8 cellular contexts compared by ENCODE assay signal in the genomic region with DNA sequence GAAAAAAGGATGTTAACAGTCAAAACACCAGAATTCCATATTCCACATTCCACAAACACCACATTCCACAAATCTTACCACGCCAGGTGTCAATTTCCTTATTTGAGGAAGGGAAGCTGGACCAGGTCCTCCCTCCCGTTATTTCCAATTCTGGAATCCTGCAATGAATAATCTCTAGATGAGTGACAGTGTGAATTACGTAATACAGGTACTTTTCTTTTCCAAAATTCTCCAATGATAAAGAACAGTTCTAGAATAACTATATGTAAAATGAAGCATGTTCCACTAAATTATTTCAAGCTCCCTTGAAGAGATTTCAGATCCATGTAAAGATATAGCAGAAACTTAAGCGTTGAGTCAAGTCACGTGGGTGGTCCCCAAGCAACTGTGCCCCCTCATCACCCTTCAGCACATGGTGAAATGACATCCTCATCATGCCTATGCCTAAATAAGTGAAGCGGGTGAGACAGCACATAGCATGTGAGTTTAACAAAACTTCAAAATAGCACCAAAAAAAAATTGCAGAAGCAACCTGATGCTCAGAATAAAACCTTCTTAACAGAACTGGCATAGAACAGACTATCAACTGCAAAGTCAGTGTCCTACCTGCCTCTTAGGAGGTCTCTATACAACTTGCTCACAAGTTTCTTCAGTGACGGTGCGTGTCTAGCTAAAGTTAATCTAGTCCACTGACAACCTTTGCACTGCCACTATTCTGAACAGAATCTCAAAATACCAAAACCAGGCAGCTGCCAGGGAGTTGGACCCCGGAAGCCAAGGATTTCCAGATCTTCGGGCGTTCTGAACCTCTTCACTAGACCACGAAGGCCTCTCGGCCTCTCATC. TPM values are rescaled to one million over a fixed set of nuclear protein-coding genes. Genes with fewer than 3 reads are reported as not detected.
DNase-seq lines count a peak whose midpoint lies in the region; ATAC-seq, FAIRE-seq and TF ChIP-seq lines count a peak whose summit lies in the region.

No MANE protein-coding gene starts in this region.

- peaks cover 0 to 2% of the 10 kb centered on the region in 2 donors for H3K27me3 Mint-ChIP-seq in CD8-positive, alpha-beta memory T cell

- H3K27ac Mint-ChIP-seq in CD8-positive, alpha-beta memory T cell = peak overlapping the region; percentile 79 to 97 (median 91)

- H3K4me1 ChIP-seq in CD8-positive, alpha-beta memory T cell (ENCODE audit: insufficient read depth, low read length) = peaks cover 24% of the 10 kb centered on the region
- H3K4me1 ChIP-seq in MM.1S (ENCODE audit: low read length) = peaks cover 11% of the 10 kb centered on the region
- peaks cover 11% of the 10 kb centered on the region for H3K4me1 ChIP-seq in body of pancreas
- peaks cover 15% of the 10 kb centered on the region for H3K4me1 ChIP-seq in stomach smooth muscle (ENCODE audit: control insufficient read depth, insufficient read depth, low read length)

- H3K36me3 ChIP-seq in CD8-positive, alpha-beta memory T cell (ENCODE audit: insufficient read depth, low read length) = peaks cover 17% of the 10 kb centered on the region
- H3K36me3 ChIP-seq in MM.1S (replicated peaks; ENCODE audit: insufficient read depth, low read length) (peaks cover 5% of the 10 kb centered on the region), body of pancreas (replicated peaks in 1 of 2; ENCODE audit: insufficient read depth in 1 of 2, low read depth in 2 of 2) (peaks cover 0 to 8% of the 10 kb centered on the region in 2 donors), stomach smooth muscle (ENCODE audit: control insufficient read depth in 2 of 2, insufficient read depth in 2 of 2, low read length in 2 of 2) (peaks cover 10 to 21% of the 10 kb centered on the region in 2 donors)

- H4K20me1 ChIP-seq in MM.1S (ENCODE audit: insufficient read depth, low read length) = no peaks in the 10 kb centered on the region

- H3K4me3 Mint-ChIP-seq in CD8-positive, alpha-beta memory T cell = peak overlapping the region; percentile 90 to 96 (median 93)

- H3K27me3 ChIP-seq in CD8-positive, alpha-beta memory T cell (ENCODE audit: insufficient read depth, low read length, poor library complexity, severe bottlenecking) = no peaks in the 10 kb centered on the region
- no peaks in the 10 kb centered on the region for H3K27me3 ChIP-seq in MM.1S (replicated peaks; ENCODE audit: insufficient read depth, low read length)
- H3K27me3 ChIP-seq in body of pancreas = no peaks in the 10 kb centered on the region
- no peaks in the 10 kb centered on the region for H3K27me3 ChIP-seq in stomach smooth muscle (ENCODE audit: control insufficient read depth in 1 of 2, insufficient read depth in 2 of 2, low read length in 2 of 2)

- H3K4me2 ChIP-seq in MM.1S (ENCODE audit: low read depth, low read length) = peak overlapping the region; percentile 69

- peaks cover 40 to 57% (median 52%) of the 10 kb centered on the region in 3 donors for H3K4me1 Mint-ChIP-seq in CD8-positive, alpha-beta memory T cell

- WGBS in body of pancreas, 2 donors = 14 to 16% methylated on average over 13 of the region's 13 CpGs

- no peaks in the 10 kb centered on the region for H3K9me3 ChIP-seq in CD8-positive, alpha-beta memory T cell (ENCODE audit: low read length)
- H3K9me3 ChIP-seq in MM.1S (replicated peaks; ENCODE audit: insufficient read depth, low read length) (no peaks in the 10 kb centered on the region), body of pancreas (no peaks in the 10 kb centered on the region), stomach smooth muscle (ENCODE audit: control insufficient read depth in 2 of 2, low read length in 2 of 2) (no peaks in the 10 kb centered on the region)

- H3K36me3 Mint-ChIP-seq in CD8-positive, alpha-beta memory T cell = peaks cover 4 to 41% (median 8%) of the 10 kb centered on the region in 3 donors

- no peak for TF ChIP-seq POLR2A in body of pancreas (IDR thresholded peaks at IDR 0.05)

- no peaks in the 10 kb centered on the region for H3K9me3 Mint-ChIP-seq in CD8-positive, alpha-beta memory T cell

- H2AFZ ChIP-seq in MM.1S (ENCODE audit: low read length) = peak overlapping the region; percentile 92

- POLR2A ChIA-PET in CD8-positive, alpha-beta memory T cell (lab: Charles Lee) = interaction anchor here (0.6 to 1.0 kb wide), 4 partner anchors 40 to 226 kb away, joined by 3 read pairs; no protein-coding TSS in a partner anchor

- H3K9ac ChIP-seq in MM.1S (ENCODE audit: low read length) = peak overlapping the region; percentile 71
- peak overlapping the region; percentile 83 to 88 for H3K9ac ChIP-seq in stomach smooth muscle (ENCODE audit: low read length in 2 of 2)

- TF ChIP-seq CTCF in MM.1S (IDR thresholded peaks at IDR 0.05; ENCODE audit: low read length) = no peak
- no peak for TF ChIP-seq CTCF in body of pancreas (IDR thresholded peaks at IDR 0.05)

- H3K9me2 ChIP-seq in MM.1S (replicated peaks; ENCODE audit: insufficient read depth, low read length) = no peaks in the 10 kb centered on the region

- intact Hi-C loops in body of pancreas (cut with DNase I) = no loop called here

- H3K27ac ChIP-seq in CD8-positive, alpha-beta memory T cell (ENCODE audit: low read depth, low read length) = peak overlapping the region; percentile 65
- H3K27ac ChIP-seq in MM.1S (ENCODE audit: low read length) (no peak overlapping the region), body of pancreas (peak overlapping the region; percentile 75 to 78 (median 76)), stomach smooth muscle (ENCODE audit: low read length) (peak overlapping the region; percentile 18)

- H3K4me3 ChIP-seq in CD8-positive, alpha-beta memory T cell (ENCODE audit: low read length) = peak overlapping the region; percentile 91
- H3K4me3 ChIP-seq in MM.1S (ENCODE audit: low read length) (peak overlapping the region; percentile 96), body of pancreas (peak overlapping the region; percentile 79 to 88), stomach smooth muscle (ENCODE audit: low read length in 2 of 2) (peak overlapping the region; percentile 81 to 93)

- DNase-seq in CD8-positive, alpha-beta memory T cell = peak in 1 of 5 donors; percentile 10
- DNase-seq in MM.1S (peak; percentile 27), body of pancreas (no peak), kidney glomerular epithelial cell (lab: John Stamatoyannopoulos, UW) (peak; percentile 25), foreskin melanocyte (no peak), RCC 7860 (ENCODE audit: low spot score) (no peak)

- H3K79me2 ChIP-seq in MM.1S (ENCODE audit: low read length) = peaks cover 22% of the 10 kb centered on the region

- no peak for FAIRE-seq in RCC 7860 (lab: Jason Lieb, UNC)

- peak; percentile 29 for ATAC-seq in GM21447 (IDR thresholded peaks at IDR 0.05; ENCODE audit: unreplicated experiment)
- ATAC-seq in body of pancreas = no peak

- CTCF ChIA-PET in CD8-positive, alpha-beta memory T cell (lab: Charles Lee) = interaction anchor here (0.8 to 1.4 kb wide), 3 partner anchors 13 to 237 kb away, joined by 3 to 7 read pairs (median 4); no protein-coding TSS in a partner anchor

- H3F3A ChIP-seq in MM.1S (ENCODE audit: insufficient read depth, low read length) = no peaks in the 10 kb centered on the region

RNA-seq across cellular contexts. Expression of gene NFRKB, which starts 0.9 kb away (rescaled TPM):
- total RNA-seq in CD8-positive, alpha-beta memory T cell = 10 to 100 TPM; 37.5 to 37.8 TPM
- 20.3 TPM for polyA plus RNA-seq in CD8-positive, alpha-beta memory T cell
- 10 to 100 TPM; 29.8 to 31.6 TPM for total RNA-seq in body of pancreas

Comparison
In these comparisons a context has a peak if more than half of its experiments do, and no peak if none do; other contexts are left out.
1. DNase-seq: peak in MM.1S (single experiment) and kidney glomerular epithelial cell (single experiment); none in body of pancreas (0 of 4), foreskin melanocyte (single experiment) and RCC 7860 (single experiment).
2. Peak in every context shown above with its lines, with median percentiles within 50 percentile points of each other: H3K4me3 ChIP-seq.